ENCODE assay signal across 8 cellular contexts in the genomic region with DNA sequence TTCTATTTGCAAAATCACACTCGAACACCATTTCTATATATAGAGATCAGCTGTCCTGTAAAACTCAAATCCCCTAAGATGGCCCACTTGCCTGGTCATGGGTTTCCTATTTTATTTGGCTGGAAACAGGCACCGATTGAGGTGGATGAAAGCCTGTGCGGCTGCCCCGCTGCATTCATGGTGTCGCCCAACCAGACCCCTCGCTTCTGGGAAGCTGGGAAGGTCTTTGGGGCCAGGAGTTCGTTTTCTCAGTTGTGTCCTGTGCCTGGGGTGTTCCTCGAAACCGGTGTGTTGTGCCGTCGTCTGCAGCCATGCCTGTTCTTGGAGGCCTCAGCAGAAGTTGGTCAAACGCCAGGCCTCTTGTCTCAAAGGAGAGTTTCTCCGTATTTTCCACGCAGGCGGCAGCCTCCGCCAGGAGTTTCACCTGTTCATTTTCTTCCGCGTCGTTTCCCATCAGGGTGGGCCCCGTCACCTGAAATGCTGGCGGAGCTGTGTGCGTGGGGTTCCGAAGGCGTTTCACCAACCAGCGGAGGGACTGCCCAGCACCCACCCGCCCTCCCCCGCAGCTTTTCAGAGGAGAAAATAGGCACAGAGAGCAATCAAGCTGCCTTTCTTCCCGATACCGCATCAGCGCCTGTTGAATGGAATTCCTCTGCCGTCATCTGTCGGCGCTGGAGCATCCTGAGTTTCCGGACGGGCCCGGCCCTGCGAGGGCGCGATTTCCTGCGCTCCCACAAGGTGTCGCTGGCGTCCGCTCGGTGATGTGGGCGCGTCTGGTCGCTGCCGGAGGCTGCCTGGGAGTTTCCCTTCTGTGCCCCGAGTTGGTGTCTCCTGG. TPM values are rescaled to one million over a fixed set of nuclear protein-coding genes. Genes with fewer than 3 reads are reported as not detected.
A peak's percentile ranks its signal among the peaks of the same experiment; 100 is the strongest.
DNase-seq lines count a peak whose midpoint lies in the region; ATAC-seq and TF ChIP-seq lines count a peak whose summit lies in the region.

No MANE protein-coding gene starts in this region.

- peak; percentile 89 for DNase-seq in GM13977 (ENCODE audit: low spot score)
- DNase-seq in NCI-H69 (lab: John Stamatoyannopoulos, UW) = peak; percentile 59
- DNase-seq in activated T-cell treated with anti-CD3 and anti-CD28 coated beads, Interleukin-2, amount 50 U/mL, for 48 hours = peak; percentile 87 to 90
- peak; percentile 48 for DNase-seq in fibroblast of peridontal ligament (ENCODE audit: extremely low read depth)
- DNase-seq in naive thymus-derived CD8-positive, alpha-beta T cell = peak; percentile 69 to 83 (median 82)
- peak; percentile 68 to 84 (median 78) for DNase-seq in stimulated activated naive CD4-positive, alpha-beta T cell (lab: John Stamatoyannopoulos, UW)
- no peak for DNase-seq in NCI-H1092 treated with DMSO at 0.1 percent for 48 hours (lab: John Stamatoyannopoulos, UW)

- POLR2A ChIA-PET in naive thymus-derived CD8-positive, alpha-beta T cell (lab: Charles Lee) = interaction anchor here (0.7 to 1.1 kb wide), 2 partner anchors 27 to 141 kb away, joined by 3 read pairs; no protein-coding TSS in a partner anchor

- in situ Hi-C loops in GM13977 (cut with MboI; ENCODE audit: low pct_unique_long_range_greater_than_20kb, low sequenced_read_pairs, unreplicated experiment) = loop anchor here (10.0 kb wide), 2 partner anchors 156 to 266 kb away; no protein-coding TSS in a partner anchor

- H3K4me1 Mint-ChIP-seq in naive thymus-derived CD8-positive, alpha-beta T cell = peaks cover 2 to 12% (median 9%) of the 10 kb centered on the region in 4 donors

- H3K36me3 Mint-ChIP-seq in naive thymus-derived CD8-positive, alpha-beta T cell = peaks cover 0 to 32% (median 2%) of the 10 kb centered on the region in 3 donors

- H3K27ac Mint-ChIP-seq in naive thymus-derived CD8-positive, alpha-beta T cell = peak overlapping the region in 7 of 10 donors; percentile 43 to 88 (median 72)

- ATAC-seq in HG02763 (IDR thresholded peaks at IDR 0.05; ENCODE audit: unreplicated experiment) = peak; percentile 54
- peak; percentile 84 to 93 for ATAC-seq in naive thymus-derived CD8-positive, alpha-beta T cell

- peak; percentile 97 for TF ChIP-seq CTCF in GM13977 (IDR thresholded peaks at IDR 0.05; ENCODE audit: extremely low read depth, insufficient read depth, missing control alignments)

- H3K4me3 Mint-ChIP-seq in naive thymus-derived CD8-positive, alpha-beta T cell = no peak overlapping the region

- no peaks in the 10 kb centered on the region for H3K9me3 Mint-ChIP-seq in naive thymus-derived CD8-positive, alpha-beta T cell

- no peaks in the 10 kb centered on the region for H3K27me3 Mint-ChIP-seq in naive thymus-derived CD8-positive, alpha-beta T cell

RNA-seq across cellular contexts. Expression of gene NFATC1, which starts 17.1 kb away (rescaled TPM):
- total RNA-seq in naive thymus-derived CD8-positive, alpha-beta T cell = 10 to 100 TPM; 50.2 to 51.0 TPM
- polyA plus RNA-seq in naive thymus-derived CD8-positive, alpha-beta T cell = 10 to 100 TPM; 12.7 to 34.9 (median 17.4) TPM
